In the genomic region with DNA sequence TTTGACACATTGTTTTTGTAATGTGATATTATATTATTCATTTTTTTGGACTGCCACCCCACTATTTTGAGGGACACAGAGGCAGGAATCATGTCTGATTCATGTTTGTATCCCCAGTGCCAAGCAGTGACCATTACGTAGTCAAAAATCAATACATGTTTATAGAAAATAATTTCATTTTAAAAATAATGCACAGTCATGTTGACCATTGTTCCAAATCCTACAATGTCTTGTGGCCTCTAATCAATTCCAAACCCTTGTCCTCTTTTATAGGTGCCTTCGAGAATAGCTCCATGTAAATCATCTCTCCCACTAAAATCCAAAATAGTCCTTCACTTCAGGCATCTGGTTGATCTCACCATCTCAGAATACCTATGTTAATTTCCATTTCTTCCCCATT, we compare ENCODE assay signal across 8 cellular contexts.
"Had no signal": no experiment of that assay in that cellular context is flagged by ENCODE, and none has a peak within 500 bp of the region (broad histone marks: within the 10 kb centered on the region; RNA-seq: fewer than 3 reads in every experiment).

No MANE protein-coding gene starts in this region.

- DNase-seq: GDM1, GF-D8 had no signal

- H3K4me3 ChIP-seq: GM12878 had no signal

- FAIRE-seq: G401.6, GM12878, GM12891, GM12892, GM18507, GM19239 had no signal

- ATAC-seq: GM12878 had no signal
